ENCODE assay signal across 1 cellular context in genomic region chr19:31316201-31316951, GRCh38.
TF ChIP-seq lines count a peak whose summit lies in the region.

No MANE protein-coding gene starts in this region.

TF ChIP-seq in WTC11, 78 proteins besides CTCF, POLR2A, EP300 and RAD21 (continued from another document):
- no peak for TF ChIP-seq ATF6 (CRISPR knock-in tag; IDR thresholded peaks at IDR 0.05)
- TF ChIP-seq NFATC4 (CRISPR knock-in tag; IDR thresholded peaks at IDR 0.05), result no peak
- no peak for TF ChIP-seq IRF2 (CRISPR knock-in tag; IDR thresholded peaks at IDR 0.05; ENCODE audit: borderline replicate concordance, low read depth)
- TF ChIP-seq PRRX2 (CRISPR knock-in tag; IDR thresholded peaks at IDR 0.05), result no peak
- TF ChIP-seq E2F4 (CRISPR knock-in tag; IDR thresholded peaks at IDR 0.05; ENCODE audit: borderline replicate concordance, low read depth), result no peak
- TF ChIP-seq ZNF396 (CRISPR knock-in tag; IDR thresholded peaks at IDR 0.05; ENCODE audit: borderline replicate concordance), result no peak
- TF ChIP-seq GABPB1 (CRISPR knock-in tag; IDR thresholded peaks at IDR 0.05), result no peak
- no peak for TF ChIP-seq NR1H2 (CRISPR knock-in tag; IDR thresholded peaks at IDR 0.05)
- TF ChIP-seq E2F1 (CRISPR knock-in tag; IDR thresholded peaks at IDR 0.05), result no peak
